ENCODE assay signal across 16 cellular contexts in genomic region chr6:25579484-25579883, GRCh38.
A peak's percentile ranks its signal among the peaks of the same experiment; 100 is the strongest.
DNase-seq lines count a peak whose midpoint lies in the region; ATAC-seq, FAIRE-seq and TF ChIP-seq lines count a peak whose summit lies in the region.
"Had no signal": no experiment of that assay in that cellular context is flagged by ENCODE, and none has a peak within 500 bp of the region (broad histone marks: within the 10 kb centered on the region; RNA-seq: fewer than 3 reads in every experiment).

No MANE protein-coding gene starts in this region.

- H4K20me1 ChIP-seq in HepG2 (ENCODE audit: insufficient read depth, low read length): no peaks in the 10 kb centered on the region
- no peaks in the 10 kb centered on the region for H4K20me1 ChIP-seq in MM.1S (ENCODE audit: insufficient read depth, low read length)

- H3K27me3 ChIP-seq in HepG2 (ENCODE audit: control insufficient read depth in 1 of 2, insufficient read depth in 2 of 2, low read length in 2 of 2): no peaks in the 10 kb centered on the region
- no peaks in the 10 kb centered on the region for H3K27me3 ChIP-seq in right lobe of liver
- H3K27me3 ChIP-seq in MM.1S (replicated peaks; ENCODE audit: insufficient read depth, low read length): no peaks in the 10 kb centered on the region
- H3K27me3 ChIP-seq: BE2C had no signal

- no peaks in the 10 kb centered on the region for H3K79me2 ChIP-seq in HepG2 (ENCODE audit: insufficient read depth, low read length)
- no peaks in the 10 kb centered on the region for H3K79me2 ChIP-seq in MM.1S (ENCODE audit: low read length)

- no peak overlapping the region for H3K27ac ChIP-seq in HepG2 (ENCODE audit: extremely low read length, insufficient read depth, low read length)
- H3K27ac ChIP-seq in right lobe of liver: no peak overlapping the region
- H3K27ac ChIP-seq in MM.1S (ENCODE audit: low read length): no peak overlapping the region; the same call in 1 of the 2 replicates
- H3K27ac ChIP-seq: C4-2B, HL-60 had no signal

- CTCF ChIA-PET in HepG2 (lab: Yijun Ruan, JAX; ENCODE audit: low intra/inter-chr PET ratio, low total read pairs): no interaction called here

- TF ChIP-seq CTCF in HepG2 (CRISPR knock-in tag; IDR thresholded peaks at IDR 0.05) (no peak), right lobe of liver (IDR thresholded peaks at IDR 0.05) (no peak), MM.1S (IDR thresholded peaks at IDR 0.05; ENCODE audit: low read length) (no peak)

- TF ChIP-seq POLR2A in HepG2 (IDR thresholded peaks at IDR 0.05; ENCODE audit: insufficient read depth in 1 of 2, low read depth in 2 of 2, low read length in 2 of 2) (no peak), right lobe of liver (IDR thresholded peaks at IDR 0.05) (no peak)

- H2AFZ ChIP-seq in HepG2 (ENCODE audit: low read length) (no peak overlapping the region), MM.1S (ENCODE audit: low read length) (no peak overlapping the region)
- H2AFZ ChIP-seq: GM23338 had no signal

- BruUV-seq in HepG2 (replicated peaks; lab: Mats Ljungman, UMichigan): no TSS peak

- intact Hi-C loops in HepG2 (cut with micrococcal nuclease; ENCODE audit: unreplicated experiment) (no loop called here), right lobe of liver (cut with DNase I) (no loop called here)

- in situ Hi-C loops in HepG2 (cut with HindIII; ENCODE audit: extremely low pct_ligation_motif_present, low pct_unique_long_range_greater_than_20kb): no loop called here

- H3K9me3 ChIP-seq in HepG2 (ENCODE audit: low read length): no peaks in the 10 kb centered on the region
- H3K9me3 ChIP-seq in right lobe of liver: no peaks in the 10 kb centered on the region
- H3K9me3 ChIP-seq in MM.1S (replicated peaks; ENCODE audit: insufficient read depth, low read length): no peaks in the 10 kb centered on the region
- H3K9me3 ChIP-seq: BE2C had no signal

- 92% methylated on average over 1 of the region's 1 CpG for WGBS in HepG2 (ENCODE audit: low lambda C conversion rate)
- WGBS in right lobe of liver (ENCODE audit: insufficient coverage, low coverage, low lambda C conversion rate, missing lambda C conversion rate): 87% methylated on average over 1 of the region's 1 CpG

- ATAC-seq in HepG2: no peak
- ATAC-seq in right lobe of liver: no peak
- no peak for ATAC-seq in GM18907 (IDR thresholded peaks at IDR 0.05; ENCODE audit: unreplicated experiment)
- no peak for ATAC-seq in GM21786 (IDR thresholded peaks at IDR 0.05; ENCODE audit: unreplicated experiment)
- ATAC-seq: CD8-positive, alpha-beta T cell; GM23338 had no signal

- H3K4me3 ChIP-seq in HepG2 (replicated peaks in 1 of 3; ENCODE audit: insufficient read depth in 1 of 3, low read depth in 2 of 3, low read length in 3 of 3) (no peak overlapping the region), right lobe of liver (no peak overlapping the region), MM.1S (ENCODE audit: low read length) (no peak overlapping the region)
- H3K4me3 ChIP-seq: GM23338 had no signal

- TF ChIP-seq RAD21 in HepG2 (CRISPR knock-in tag; IDR thresholded peaks at IDR 0.05): no peak

- no peak overlapping the region for H3K9ac ChIP-seq in HepG2 (ENCODE audit: insufficient read depth, low read depth, low read length)
- no peak overlapping the region for H3K9ac ChIP-seq in MM.1S (ENCODE audit: low read length)

- H3K36me3 ChIP-seq in HepG2 (replicated peaks in 1 of 2; ENCODE audit: control insufficient read depth in 1 of 2, insufficient read depth in 2 of 2, low read length in 2 of 2) (no peaks in the 10 kb centered on the region), right lobe of liver (no peaks in the 10 kb centered on the region), MM.1S (replicated peaks; ENCODE audit: insufficient read depth, low read length) (no peaks in the 10 kb centered on the region; the same call in 1 of the 2 replicates)
- H3K36me3 ChIP-seq: BE2C had no signal

- DNase-seq in HepG2 (ENCODE audit: low spot score): no peak
- no peak for DNase-seq in right lobe of liver
- no peak for DNase-seq in MM.1S
- DNase-seq in left kidney (ENCODE audit: low read depth, low spot score): peak; percentile 52
- no peak for DNase-seq in NCI-H446 treated with DMSO at 0.1 percent for 48 hours (lab: John Stamatoyannopoulos, UW)
- DNase-seq: BE2C; CD8-positive, alpha-beta T cell; COR-L47; DMS153; H7 had no signal

- POLR2A ChIA-PET in HepG2 (lab: Yijun Ruan, JAX): no interaction called here

- no peaks in the 10 kb centered on the region for H3K9me2 ChIP-seq in MM.1S (replicated peaks; ENCODE audit: insufficient read depth, low read length)

- H3F3A ChIP-seq in MM.1S (ENCODE audit: insufficient read depth, low read length): peaks cover 11% of the 10 kb centered on the region

- TF ChIP-seq EP300 in HepG2 (IDR thresholded peaks at IDR 0.05; ENCODE audit: low read depth in 2 of 2, low read length in 2 of 2) (no peak), HepG2 (CRISPR knock-in tag; IDR thresholded peaks at IDR 0.05; ENCODE audit: borderline replicate concordance) (no peak)

- no peak for FAIRE-seq in HepG2 (lab: Jason Lieb, UNC)
- FAIRE-seq: D721Med had no signal

- H3K4me1 ChIP-seq in HepG2 (ENCODE audit: insufficient read depth, low read length): 0 out of 2 replicates have a peak, but pooled peaks cover 8% of the 10 kb centered on the region
- no peaks in the 10 kb centered on the region for H3K4me1 ChIP-seq in right lobe of liver
- H3K4me1 ChIP-seq in MM.1S (ENCODE audit: low read length): peaks cover 19% of the 10 kb centered on the region

- no peak overlapping the region for H3K4me2 ChIP-seq in HepG2 (ENCODE audit: low read depth, low read length)
- H3K4me2 ChIP-seq in MM.1S (ENCODE audit: low read depth, low read length): peak overlapping the region; percentile 42
- H3K4me2 ChIP-seq: GM23338 had no signal

TF ChIP-seq in HepG2, 621 proteins besides CTCF, POLR2A, EP300 and RAD21:
- TF ChIP-seq GTF3A (CRISPR knock-in tag; conservative IDR thresholded peaks at IDR 0.05) (no peak), MAFF (IDR thresholded peaks at IDR 0.05; ENCODE audit: low read depth, low read length) (0 out of 2 replicates have a peak, but pooled peaks have one; percentile 16), E2F5 (CRISPR knock-in tag; conservative IDR thresholded peaks at IDR 0.05) (no peak), ZNF354B (CRISPR knock-in tag; IDR thresholded peaks at IDR 0.05) (no peak), AGO2 (optimal IDR thresholded peaks at IDR 0.05; ENCODE audit: low read depth, low read length) (no peak), ELF1 (CRISPR knock-in tag; IDR thresholded peaks at IDR 0.05) (no peak), THRA (CRISPR knock-in tag; IDR thresholded peaks at IDR 0.05; ENCODE audit: borderline replicate concordance) (no peak), MAFK (conservative IDR thresholded peaks at IDR 0.05 in 1 of 2, IDR thresholded peaks at IDR 0.05 in 1 of 2; ENCODE audit: low read length in 2 of 2) (peak; percentile 52 to 68; a peak in 3 of 4 replicates), ZBTB2 (CRISPR knock-in tag; IDR thresholded peaks at IDR 0.05; ENCODE audit: low read depth) (no peak), KAT2B (IDR thresholded peaks at IDR 0.05; ENCODE audit: borderline replicate concordance, low read depth, low read length) (no peak)
- TF ChIP-seq, protein P1, sequence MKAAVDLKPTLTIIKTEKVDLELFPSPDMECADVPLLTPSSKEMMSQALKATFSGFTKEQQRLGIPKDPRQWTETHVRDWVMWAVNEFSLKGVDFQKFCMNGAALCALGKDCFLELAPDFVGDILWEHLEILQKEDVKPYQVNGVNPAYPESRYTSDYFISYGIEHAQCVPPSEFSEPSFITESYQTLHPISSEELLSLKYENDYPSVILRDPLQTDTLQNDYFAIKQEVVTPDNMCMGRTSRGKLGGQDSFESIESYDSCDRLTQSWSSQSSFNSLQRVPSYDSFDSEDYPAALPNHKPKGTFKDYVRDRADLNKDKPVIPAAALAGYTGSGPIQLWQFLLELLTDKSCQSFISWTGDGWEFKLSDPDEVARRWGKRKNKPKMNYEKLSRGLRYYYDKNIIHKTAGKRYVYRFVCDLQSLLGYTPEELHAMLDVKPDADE (CRISPR knock-in tag; IDR thresholded peaks at IDR 0.05): no peak
TF ChIP-seq in HepG2: peak in this region for 2.
